Comparison of ENCODE assay signal across 11 cellular contexts in the genomic region with DNA sequence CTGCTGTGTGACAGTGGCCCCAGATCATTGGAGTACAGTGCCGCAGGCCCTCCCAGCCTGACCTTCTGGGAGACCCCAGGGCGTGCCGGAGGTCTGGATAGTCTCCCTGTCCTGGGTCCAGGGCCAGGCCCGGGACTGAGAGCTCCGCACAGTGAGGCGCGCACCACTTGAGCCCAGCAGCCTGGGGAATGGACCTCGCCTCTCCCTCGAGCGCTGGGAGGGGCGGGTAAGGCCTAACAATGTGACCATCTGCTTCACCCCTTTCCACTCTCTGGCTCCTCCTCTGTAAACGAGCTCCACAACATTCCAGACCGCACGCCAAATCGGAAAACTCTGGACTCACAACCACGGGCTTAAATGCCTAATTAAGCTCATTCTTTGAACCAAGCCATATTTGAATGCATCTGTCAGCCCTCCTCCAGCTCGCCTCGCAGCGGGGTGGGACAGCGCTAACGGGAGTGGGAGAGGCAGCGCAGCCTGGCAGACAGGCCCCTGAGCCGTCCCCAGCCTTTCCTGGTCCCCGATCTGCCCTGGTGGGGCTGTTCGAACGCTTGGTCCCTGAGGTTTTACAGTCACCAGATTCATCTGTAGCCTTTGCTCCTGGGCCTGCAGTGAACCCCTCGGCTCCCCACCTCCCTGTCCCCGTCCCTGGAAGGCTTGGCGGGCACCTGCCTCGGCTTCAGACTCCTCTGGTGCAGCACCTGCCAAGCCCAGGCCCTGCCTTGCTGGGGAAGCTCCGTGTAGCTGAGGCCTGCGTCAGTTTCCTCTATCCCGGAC.
DNase-seq lines count a peak whose midpoint lies in the region; ATAC-seq and TF ChIP-seq lines count a peak whose summit lies in the region.
"Had no signal": no experiment of that assay in that cellular context is flagged by ENCODE, and none has a peak within 500 bp of the region (broad histone marks: within the 10 kb centered on the region; RNA-seq: fewer than 3 reads in every experiment).

No MANE protein-coding gene starts in this region.

- H3K4me3 Mint-ChIP-seq in CD4-positive, alpha-beta memory T cell: no peak overlapping the region

- H3K27ac Mint-ChIP-seq in CD4-positive, alpha-beta memory T cell: peak overlapping the region in 1 of 7 donors; percentile 53

- intact Hi-C loops in Right ventricle myocardium superior (cut with DNase I): no loop called here
- intact Hi-C loops in left lung (cut with DNase I): no loop called here
- intact Hi-C loops in CD4-positive, alpha-beta memory T cell (cut with micrococcal nuclease): no loop called here

- H3K4me1 ChIP-seq in right atrium auricular region (peaks cover 0 to 9% of the 10 kb centered on the region in 2 donors), RWPE2 (ENCODE audit: insufficient read depth, poor library complexity, severe bottlenecking) (no peaks in the 10 kb centered on the region), left lung (no peaks in the 10 kb centered on the region)
- H3K4me1 ChIP-seq in CD4-positive, alpha-beta memory T cell (ENCODE audit: insufficient read depth, low read length): no peaks in the 10 kb centered on the region

- H3K27ac ChIP-seq in right atrium auricular region (no peak overlapping the region), RWPE2 (ENCODE audit: poor library complexity, severe bottlenecking) (no peak overlapping the region), left lung (no peak overlapping the region)
- H3K27ac ChIP-seq in CD4-positive, alpha-beta memory T cell (ENCODE audit: low read depth, low read length): no peak overlapping the region
- H3K27ac ChIP-seq: cardiac muscle cell had no signal

- CTCF ChIA-PET in CD4-positive, alpha-beta memory T cell (lab: Charles Lee; ENCODE audit: partially characterized antibody): no interaction called here

- peaks cover 0 to 4% (median 0%) of the 10 kb centered on the region in 8 donors for H3K9me3 Mint-ChIP-seq in CD4-positive, alpha-beta memory T cell

- H3K9me3 ChIP-seq in right atrium auricular region: no peaks in the 10 kb centered on the region
- no peaks in the 10 kb centered on the region for H3K9me3 ChIP-seq in RWPE2 (ENCODE audit: severe bottlenecking)
- H3K9me3 ChIP-seq in left lung: no peaks in the 10 kb centered on the region
- H3K9me3 ChIP-seq in CD4-positive, alpha-beta memory T cell (ENCODE audit: control insufficient read depth in 1 of 2, low read length in 2 of 2): no peaks in the 10 kb centered on the region

- H3K4me1 Mint-ChIP-seq in CD4-positive, alpha-beta memory T cell: no peaks in the 10 kb centered on the region

- POLR2A ChIA-PET in CD4-positive, alpha-beta memory T cell (lab: Charles Lee; ENCODE audit: partially characterized antibody): no interaction called here

- TF ChIP-seq CTCF in right atrium auricular region (IDR thresholded peaks at IDR 0.05) (no peak), RWPE2 (IDR thresholded peaks at IDR 0.05; ENCODE audit: poor library complexity, severe bottlenecking) (no peak), left lung (IDR thresholded peaks at IDR 0.05) (no peak)

- H3K27me3 ChIP-seq in right atrium auricular region (no peaks in the 10 kb centered on the region), RWPE2 (ENCODE audit: insufficient read depth, poor library complexity, severe bottlenecking) (no peaks in the 10 kb centered on the region), left lung (peaks cover 0 to 58% of the 10 kb centered on the region in 2 donors)
- no peaks in the 10 kb centered on the region for H3K27me3 ChIP-seq in CD4-positive, alpha-beta memory T cell (ENCODE audit: insufficient read depth, low read length)
- H3K27me3 ChIP-seq: cardiac muscle cell had no signal

- H3K36me3 Mint-ChIP-seq in CD4-positive, alpha-beta memory T cell: no peaks in the 10 kb centered on the region

- no peaks in the 10 kb centered on the region for H3K36me3 ChIP-seq in right atrium auricular region
- H3K36me3 ChIP-seq in RWPE2 (ENCODE audit: low read depth): no peaks in the 10 kb centered on the region
- H3K36me3 ChIP-seq in left lung: no peaks in the 10 kb centered on the region
- H3K36me3 ChIP-seq in CD4-positive, alpha-beta memory T cell (ENCODE audit: insufficient read depth, low read length): no peaks in the 10 kb centered on the region
- H3K36me3 ChIP-seq: cardiac muscle cell had no signal

- H3K27me3 Mint-ChIP-seq in CD4-positive, alpha-beta memory T cell: peaks cover 3 to 6% of the 10 kb centered on the region in 2 donors

- DNase-seq in Right ventricle myocardium superior (no peak), right atrium auricular region (ENCODE audit: low spot score) (no peak), RWPE2 (ENCODE audit: low spot score) (no peak), left lung (peak; percentile 37 to 66), NCI-H2081 treated with DMSO at 0.1 percent for 48 hours (lab: John Stamatoyannopoulos, UW) (no peak), Kasumi-1 (lab: John Stamatoyannopoulos, UW) (no peak)
- DNase-seq in stimulated activated CD8-positive, alpha-beta memory T cell treated with anti-CD3 and anti-CD28 coated beads, Interleukin-4, amount 100 ng/mL, for 48 hours: no peak
- no peak for DNase-seq in CD4-positive, alpha-beta memory T cell
- DNase-seq: activated CD4-positive, alpha-beta T cell treated with anti-CD3 and anti-CD28 coated beads, Interleukin-2, amount 50 U/mL, for 48 hours had no signal

- ATAC-seq in Right ventricle myocardium superior (ENCODE audit: poor library complexity) (peak; percentile 51), RWPE2 (ENCODE audit: low read depth) (peak; percentile 43), left lung (peak; percentile 74)

- H3K4me3 ChIP-seq in right atrium auricular region (peak overlapping the region in 1 of 2 donors; percentile 4), RWPE2 (ENCODE audit: severe bottlenecking) (no peak overlapping the region), left lung (no peak overlapping the region)
- H3K4me3 ChIP-seq in CD4-positive, alpha-beta memory T cell (ENCODE audit: low read length in 2 of 2): no peak overlapping the region
- H3K4me3 ChIP-seq: cardiac muscle cell, skin epidermis had no signal

Comparison
In these comparisons a context has a peak if more than half of its experiments do, and no peak if none do; other contexts are left out.
1. DNase-seq: peak in left lung (2 of 2); none in Right ventricle myocardium superior (single experiment), right atrium auricular region (single experiment), RWPE2 (single experiment), NCI-H2081 treated with DMSO at 0.1 percent for 48 hours (single experiment), Kasumi-1 (0 of 2), stimulated activated CD8-positive, alpha-beta memory T cell treated with anti-CD3 and anti-CD28 coated beads, Interleukin-4, amount 100 ng/mL, for 48 hours (single experiment) and CD4-positive, alpha-beta memory T cell (0 of 5).
2. Peak in every context shown above with its lines, with median percentiles within 50 percentile points of each other: ATAC-seq.